Comparison of ENCODE assay signal across 28 cellular contexts in genomic region chr4:9920029-9920428, GRCh38.
"Had no signal": no experiment of that assay in that cellular context is flagged by ENCODE, and none has a peak within 500 bp of the region (broad histone marks: within the 10 kb centered on the region; RNA-seq: fewer than 3 reads in every experiment).

No MANE protein-coding gene starts in this region.

- H3K9me3 ChIP-seq: colonic mucosa, esophagus muscularis mucosa, esophagus squamous epithelium, gastrocnemius medialis, gastroesophageal sphincter, heart left ventricle, heart right ventricle had no signal

- ATAC-seq: effector memory CD8-positive, alpha-beta T cell; esophagus mucosa; foreskin keratinocyte; gastrocnemius medialis; gastroesophageal sphincter had no signal

- FAIRE-seq: colon, endometrium, endothelial cell of umbilical vein, frontal cortex had no signal

- H3K4me3 ChIP-seq: colonic mucosa, coronary artery, dorsolateral prefrontal cortex, esophagus muscularis mucosa, esophagus squamous epithelium, gastrocnemius medialis, gastroesophageal sphincter, heart left ventricle, heart right ventricle had no signal

- H3K27ac ChIP-seq: colonic mucosa, coronary artery, dorsolateral prefrontal cortex, epithelial cell of prostate, esophagus muscularis mucosa, esophagus squamous epithelium, foreskin keratinocyte, gastrocnemius medialis, gastroesophageal sphincter had no signal

- DNase-seq: colonic mucosa; cortex of kidney; dermis blood vessel endothelial cell; dorsolateral prefrontal cortex; effector CD4-positive, alpha-beta T cell; effector CD8-positive, alpha-beta T cell; effector memory CD4-positive, alpha-beta T cell; effector memory CD8-positive, alpha-beta T cell; endodermal cell; erythroblast; esophagus squamous epithelium; foreskin fibroblast; foreskin keratinocyte; foreskin melanocyte; gastrocnemius medialis; glutamatergic neuron; head of caudate nucleus; heart left ventricle; heart right ventricle had no signal

- H3K36me3 ChIP-seq: colonic mucosa, gastrocnemius medialis, gastroesophageal sphincter had no signal

- H3K27me3 ChIP-seq: colonic mucosa, dorsolateral prefrontal cortex, esophagus muscularis mucosa, esophagus squamous epithelium, foreskin keratinocyte, gastrocnemius medialis, gastroesophageal sphincter, heart left ventricle, heart right ventricle had no signal

- H3K4me1 ChIP-seq: colonic mucosa, gastroesophageal sphincter had no signal
